14 cellular contexts compared by ENCODE assay signal in the genomic region with DNA sequence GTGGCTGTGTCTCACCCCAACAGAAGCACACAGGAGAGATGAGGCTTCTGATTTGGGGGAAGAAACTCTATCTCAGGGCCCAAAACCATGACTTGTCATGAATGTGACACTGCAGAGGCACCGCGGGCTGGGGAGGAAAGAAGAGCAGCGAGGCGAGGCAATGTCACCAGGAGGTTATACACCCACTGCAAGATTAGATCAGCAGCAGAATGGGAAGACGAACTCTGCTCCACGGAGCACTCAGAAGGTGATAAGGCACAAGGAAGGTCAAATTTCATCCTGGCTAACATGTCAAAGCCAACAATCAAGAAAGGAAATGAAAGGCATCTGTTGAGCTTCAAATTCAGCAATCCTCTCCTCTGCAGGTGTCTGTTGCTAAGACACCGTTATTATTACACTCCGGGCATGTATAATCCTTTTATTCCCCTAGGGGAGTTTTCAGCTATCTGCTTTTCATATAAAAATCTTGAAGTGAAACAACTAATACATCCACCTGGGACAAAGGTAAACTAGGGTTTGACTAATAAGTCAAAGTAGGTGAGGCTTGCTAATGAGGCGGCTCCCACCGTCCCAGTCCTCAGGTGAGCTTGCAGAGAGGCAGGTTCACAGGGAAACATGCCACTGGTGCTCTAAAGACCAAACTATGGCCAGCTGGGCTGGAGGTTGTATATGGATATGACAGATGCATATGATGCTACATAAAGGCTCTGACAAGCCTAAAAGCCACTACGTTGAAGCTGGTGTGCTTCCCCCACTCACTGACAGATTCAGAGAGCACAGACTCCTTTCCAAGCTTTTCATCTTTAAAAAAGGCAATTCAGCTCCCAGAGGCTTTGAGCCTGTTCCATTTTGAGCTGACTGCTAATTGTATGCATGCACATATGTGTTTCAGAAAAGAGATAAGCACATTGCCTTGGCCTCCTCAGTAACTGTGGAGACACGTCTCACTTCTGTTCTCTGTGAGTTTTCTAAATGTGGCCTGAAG.
DNase-seq lines count a peak whose midpoint lies in the region; FAIRE-seq lines count a peak whose summit lies in the region.
"Had no signal": no experiment of that assay in that cellular context is flagged by ENCODE, and none has a peak within 500 bp of the region (broad histone marks: within the 10 kb centered on the region; RNA-seq: fewer than 3 reads in every experiment).

No MANE protein-coding gene starts in this region.

- H3K27ac ChIP-seq in small intestine (ENCODE audit: low read depth in 1 of 2, low read length in 1 of 2), result no peak overlapping the region
- H3K27ac ChIP-seq: coronary artery, foreskin keratinocyte, left lung had no signal

- H3K27me3 ChIP-seq in small intestine (ENCODE audit: control insufficient read depth in 2 of 2, insufficient read depth in 2 of 2, low read length in 2 of 2), result no peaks in the 10 kb centered on the region
- H3K27me3 ChIP-seq: left lung had no signal

- 12 to 33% (median 27%) methylated on average over 12 of the region's 12 CpGs for WGBS in small intestine, 3 donors

- H3K9me3 ChIP-seq in small intestine (ENCODE audit: control insufficient read depth, low read depth), result no peaks in the 10 kb centered on the region
- H3K9me3 ChIP-seq: Caco-2, left lung had no signal

- H3K4me3 ChIP-seq in small intestine (ENCODE audit: low read depth in 1 of 2, low read length in 2 of 2), result no peak overlapping the region
- H3K4me3 ChIP-seq: coronary artery, left lung had no signal

- H3K4me1 ChIP-seq in small intestine (ENCODE audit: control insufficient read depth in 2 of 2, insufficient read depth in 1 of 2, low read depth in 1 of 2, low read length in 1 of 2), result peaks cover 0 to 2% of the 10 kb centered on the region in 2 donors
- H3K4me1 ChIP-seq: Caco-2, foreskin keratinocyte, left lung had no signal

- DNase-seq in NCI-H1105 (lab: John Stamatoyannopoulos, UW), result peak; percentile 32
- DNase-seq in NCI-H524 treated with DMSO at 0.1 percent for 48 hours (lab: John Stamatoyannopoulos, UW), result peak; percentile 45
- DNase-seq in germinal center (ENCODE audit: low spot score), result peak; percentile 14
- DNase-seq in small intestine, result peak; percentile 43
- no peak for DNase-seq in stimulated activated CD4-positive, alpha-beta T cell treated with anti-CD3 and anti-CD28 coated beads, Interleukin-4, amount 100 ng/mL, for 24 hours
- DNase-seq in GM03348 (ENCODE audit: low spot score), result no peak
- DNase-seq in stimulated activated CD4-positive, alpha-beta T cell treated with anti-CD3 and anti-CD28 coated beads, Interleukin-4, amount 100 ng/mL, for 4 hours, result no peak
- DNase-seq: activated naive CD4-positive, alpha-beta T cell treated with Interleukin-2 at 50 U/mL for 16 hours; Caco-2; foreskin keratinocyte; left lung; NCI-H510A; T-cell had no signal

- no peaks in the 10 kb centered on the region for H3K36me3 ChIP-seq in small intestine (ENCODE audit: control insufficient read depth in 2 of 2, insufficient read depth in 2 of 2, low read length in 2 of 2)
- H3K36me3 ChIP-seq: left lung had no signal

- FAIRE-seq in small intestine (lab: Jason Lieb, UNC), result no peak

Comparison
In these comparisons a context has a peak if more than half of its experiments do, and no peak if none do; other contexts are left out.
1. DNase-seq: peak in NCI-H1105 (single experiment), NCI-H524 treated with DMSO at 0.1 percent for 48 hours (single experiment), germinal center (single experiment) and small intestine (single experiment); none in stimulated activated CD4-positive, alpha-beta T cell treated with anti-CD3 and anti-CD28 coated beads, Interleukin-4, amount 100 ng/mL, for 24 hours (single experiment), GM03348 (single experiment) and stimulated activated CD4-positive, alpha-beta T cell treated with anti-CD3 and anti-CD28 coated beads, Interleukin-4, amount 100 ng/mL, for 4 hours (0 of 2).